9 cellular contexts compared by ENCODE assay signal in the genomic region with DNA sequence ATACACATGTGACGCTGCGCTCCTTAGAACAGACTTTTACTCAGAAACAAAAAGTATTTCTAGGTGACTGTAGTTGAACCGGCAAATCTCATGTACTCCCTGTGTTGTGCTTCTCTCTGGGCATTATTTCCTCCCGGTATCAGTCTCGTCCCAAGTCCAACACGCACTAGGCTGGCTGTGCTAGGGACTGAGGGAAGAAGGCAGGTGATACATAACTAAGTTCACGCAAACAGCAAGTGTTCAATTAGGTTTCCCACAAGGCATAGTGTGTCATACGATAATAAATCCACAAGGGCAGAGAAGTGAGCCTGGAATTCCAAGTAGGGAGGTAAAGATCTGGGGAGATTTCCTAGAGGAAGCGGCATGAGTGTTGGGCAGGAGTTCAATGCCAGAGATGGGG. TPM values are rescaled to one million over a fixed set of nuclear protein-coding genes. Genes with fewer than 3 reads are reported as not detected.
DNase-seq lines count a peak whose midpoint lies in the region; ATAC-seq and TF ChIP-seq lines count a peak whose summit lies in the region.
"Had no signal": no experiment of that assay in that cellular context is flagged by ENCODE, and none has a peak within 500 bp of the region (broad histone marks: within the 10 kb centered on the region; RNA-seq: fewer than 3 reads in every experiment).

No MANE protein-coding gene starts in this region.

- no peaks in the 10 kb centered on the region for H3K9me3 Mint-ChIP-seq in activated naive CD4-positive, alpha-beta T cell treated with anti-CD3 and anti-CD28 coated beads, Interleukin-2, amount 50 U/mL, for 24 hours
- H3K9me3 Mint-ChIP-seq in activated naive CD4-positive, alpha-beta T cell treated with anti-CD3 and anti-CD28 coated beads, Interleukin-2, amount 50 U/mL, for 72 hours: no peaks in the 10 kb centered on the region
- H3K9me3 Mint-ChIP-seq in naive thymus-derived CD8-positive, alpha-beta T cell: no peaks in the 10 kb centered on the region

- intact Hi-C loops in uterus (cut with DNase I; ENCODE audit: low total_unique reads): no loop called here

- H3K9me3 ChIP-seq in uterus: no peaks in the 10 kb centered on the region

- H3K36me3 Mint-ChIP-seq in activated naive CD4-positive, alpha-beta T cell treated with anti-CD3 and anti-CD28 coated beads, Interleukin-2, amount 50 U/mL, for 24 hours: peaks cover 2% of the 10 kb centered on the region
- H3K36me3 Mint-ChIP-seq in activated naive CD4-positive, alpha-beta T cell treated with anti-CD3 and anti-CD28 coated beads, Interleukin-2, amount 50 U/mL, for 72 hours: peaks cover 0 to 12% of the 10 kb centered on the region in 2 donors
- peaks cover 0 to 3% (median 0%) of the 10 kb centered on the region in 3 donors for H3K36me3 Mint-ChIP-seq in naive thymus-derived CD8-positive, alpha-beta T cell

- POLR2A ChIA-PET in naive thymus-derived CD8-positive, alpha-beta T cell (lab: Charles Lee): interaction anchor here (1.1 to 3.0 kb wide), 5 partner anchors 10 to 86 kb away, joined by 3 to 20 read pairs (median 6); no protein-coding TSS in a partner anchor

- peaks cover 94% of the 10 kb centered on the region for H3K4me1 Mint-ChIP-seq in activated naive CD4-positive, alpha-beta T cell treated with anti-CD3 and anti-CD28 coated beads, Interleukin-2, amount 50 U/mL, for 24 hours
- peaks cover 38 to 98% (median 85%) of the 10 kb centered on the region in 4 donors for H3K4me1 Mint-ChIP-seq in naive thymus-derived CD8-positive, alpha-beta T cell

- peaks cover 30 to 37% of the 10 kb centered on the region in 2 donors for H3K4me1 ChIP-seq in uterus

- no peak for TF ChIP-seq POLR2A in uterus (IDR thresholded peaks at IDR 0.05)

- peak overlapping the region; percentile 63 for H3K4me3 Mint-ChIP-seq in activated naive CD4-positive, alpha-beta T cell treated with anti-CD3 and anti-CD28 coated beads, Interleukin-2, amount 50 U/mL, for 24 hours
- peak overlapping the region in 9 of 10 donors; percentile 1 to 79 (median 63) for H3K4me3 Mint-ChIP-seq in naive thymus-derived CD8-positive, alpha-beta T cell

- H3K4me3 ChIP-seq in coronary artery (peak overlapping the region; percentile 8), uterus (no peak overlapping the region)

- H3K36me3 ChIP-seq in uterus: no peaks in the 10 kb centered on the region

- H3K27me3 ChIP-seq in uterus: no peaks in the 10 kb centered on the region

- peak overlapping the region; percentile 88 for H3K27ac Mint-ChIP-seq in activated naive CD4-positive, alpha-beta T cell treated with anti-CD3 and anti-CD28 coated beads, Interleukin-2, amount 50 U/mL, for 24 hours
- H3K27ac Mint-ChIP-seq in activated naive CD4-positive, alpha-beta T cell treated with anti-CD3 and anti-CD28 coated beads, Interleukin-2, amount 50 U/mL, for 72 hours: peak overlapping the region in 1 of 2 donors; percentile 91
- peak overlapping the region; percentile 88 to 97 (median 94) for H3K27ac Mint-ChIP-seq in naive thymus-derived CD8-positive, alpha-beta T cell

- DNase-seq in activated naive CD4-positive, alpha-beta T cell treated with anti-CD3 and anti-CD28 coated beads, Interleukin-2, amount 50 U/mL, for 72 hours (ENCODE audit: low spot score in 2 of 2): no peak
- DNase-seq in coronary artery (ENCODE audit: low spot score) (no peak), uterus (no peak), amniotic stem cell (lab: John Stamatoyannopoulos, UW) (no peak)
- DNase-seq in naive thymus-derived CD8-positive, alpha-beta T cell: no peak
- no peak for DNase-seq in central memory CD4-positive, alpha-beta T cell
- DNase-seq: SHP77 treated with DMSO at 0.1 percent for 48 hours had no signal

- TF ChIP-seq CTCF in coronary artery (IDR thresholded peaks at IDR 0.05) (no peak), uterus (IDR thresholded peaks at IDR 0.05) (no peak)

- H3K27me3 Mint-ChIP-seq in activated naive CD4-positive, alpha-beta T cell treated with anti-CD3 and anti-CD28 coated beads, Interleukin-2, amount 50 U/mL, for 24 hours: no peaks in the 10 kb centered on the region
- no peaks in the 10 kb centered on the region for H3K27me3 Mint-ChIP-seq in naive thymus-derived CD8-positive, alpha-beta T cell

- no peak for ATAC-seq in activated naive CD4-positive, alpha-beta T cell treated with anti-CD3 and anti-CD28 coated beads, Interleukin-2, amount 50 U/mL, for 72 hours
- no peak for ATAC-seq in naive thymus-derived CD8-positive, alpha-beta T cell
- no peak for ATAC-seq in HG02798 (IDR thresholded peaks at IDR 0.05; ENCODE audit: poor library complexity, unreplicated experiment)

- H3K27ac ChIP-seq in coronary artery (peak overlapping the region; percentile 73 to 89), uterus (peak overlapping the region; percentile 76 to 86)

RNA-seq across cellular contexts. Expression of a gene that starts 20.4 kb away (rescaled TPM):
- total RNA-seq in activated naive CD4-positive, alpha-beta T cell treated with anti-CD3 and anti-CD28 coated beads, Interleukin-2, amount 50 U/mL, for 72 hours: 10 to 100 TPM in 1 of 2 donors, 1 to 10 TPM in 1; 6.1 to 11.8 TPM
- 10 to 100 TPM; 22.2 to 23.2 TPM for total RNA-seq in naive thymus-derived CD8-positive, alpha-beta T cell
- 10 to 100 TPM in 2 of 3 donors, 1 to 10 TPM in 1; 2.4 to 15.1 (median 11.9) TPM for polyA plus RNA-seq in naive thymus-derived CD8-positive, alpha-beta T cell
- 10 to 100 TPM; 10.9 to 94.3 (median 67.8) TPM for total RNA-seq in uterus
